ENCODE assay signal across 22 cellular contexts in genomic region chr9:87178353-87178752, GRCh38.
DNase-seq lines count a peak whose midpoint lies in the region; ATAC-seq and TF ChIP-seq lines count a peak whose summit lies in the region.
"Had no signal": no experiment of that assay in that cellular context is flagged by ENCODE, and none has a peak within 500 bp of the region (broad histone marks: within the 10 kb centered on the region; RNA-seq: fewer than 3 reads in every experiment).

No MANE protein-coding gene starts in this region.

- TF ChIP-seq POLR2A in heart left ventricle (IDR thresholded peaks at IDR 0.05), result no peak

- H3K27ac ChIP-seq in left ventricle myocardium inferior (replicated peaks) (peak overlapping the region; percentile 0), heart left ventricle (no peak overlapping the region)
- H3K27ac ChIP-seq: BLaER1, GM23248 had no signal

- H3K9me3 ChIP-seq in left ventricle myocardium inferior (replicated peaks) (peaks cover 17% of the 10 kb centered on the region), heart left ventricle (peaks cover 0 to 17% (median 0%) of the 10 kb centered on the region in 12 donors)
- H3K9me3 ChIP-seq: BLaER1 had no signal

- no peak for ATAC-seq in heart left ventricle
- ATAC-seq in GM18868 (IDR thresholded peaks at IDR 0.05; ENCODE audit: unreplicated experiment), result no peak
- no peak for ATAC-seq in HG03108 (IDR thresholded peaks at IDR 0.05; ENCODE audit: unreplicated experiment)
- ATAC-seq: HepG2 had no signal

- peaks cover 4% of the 10 kb centered on the region for H3K36me3 Mint-ChIP-seq in osteocyte (ENCODE audit: unreplicated experiment)
- H3K36me3 Mint-ChIP-seq: CD4-positive, CD25-positive, alpha-beta regulatory T cell had no signal

- no peak overlapping the region for H3K4me3 Mint-ChIP-seq in osteocyte (ENCODE audit: unreplicated experiment)
- H3K4me3 Mint-ChIP-seq: CD4-positive, CD25-positive, alpha-beta regulatory T cell had no signal

- H3K4me3 ChIP-seq in left ventricle myocardium inferior, result no peak overlapping the region
- H3K4me3 ChIP-seq in heart left ventricle, result no peak overlapping the region
- H3K4me3 ChIP-seq: BLaER1, GM23248 had no signal

- no peak for TF ChIP-seq CTCF in left ventricle myocardium inferior (IDR thresholded peaks at IDR 0.05; ENCODE audit: borderline replicate concordance)
- TF ChIP-seq CTCF in heart left ventricle (IDR thresholded peaks at IDR 0.05), result no peak
- TF ChIP-seq CTCF in osteocyte (IDR thresholded peaks at IDR 0.05), result no peak

- H3K4me1 Mint-ChIP-seq in osteocyte (ENCODE audit: unreplicated experiment), result peaks cover 50% of the 10 kb centered on the region
- H3K4me1 Mint-ChIP-seq: CD4-positive, CD25-positive, alpha-beta regulatory T cell had no signal

- no peaks in the 10 kb centered on the region for H3K27me3 Mint-ChIP-seq in osteocyte (ENCODE audit: unreplicated experiment)

- intact Hi-C loops in left ventricle myocardium inferior (cut with micrococcal nuclease) (no loop called here), heart left ventricle (cut with DNase I) (no loop called here)

- H3K4me1 ChIP-seq in left ventricle myocardium inferior (peaks cover 4% of the 10 kb centered on the region), heart left ventricle (peaks cover 0 to 4% (median 0%) of the 10 kb centered on the region in 12 donors)
- H3K4me1 ChIP-seq: BLaER1 had no signal

- H3K27me3 ChIP-seq in left ventricle myocardium inferior (ENCODE audit: low read depth), result no peaks in the 10 kb centered on the region
- no peaks in the 10 kb centered on the region for H3K27me3 ChIP-seq in heart left ventricle
- H3K27me3 ChIP-seq: BLaER1 had no signal

- DNase-seq in left ventricle myocardium inferior (no peak), heart left ventricle (no peak), fibroblast of the conjunctiva (ENCODE audit: low read depth) (peak; percentile 16), osteocyte (ENCODE audit: extremely low spot score, unreplicated experiment) (no peak)
- DNase-seq in activated CD4-positive, alpha-beta T cell treated with anti-CD3 and anti-CD28 coated beads, Interleukin-2, amount 50 U/mL, for 48 hours, result no peak
- DNase-seq: CD4-positive, CD25-positive, alpha-beta regulatory T cell; GM23248; H7; Kasumi-1; NCI-H1092 treated with DMSO at 0.1 percent for 48 hours; NCI-H1436; NCI-H187; NCI-H2081 treated with DMSO at 0.1 percent for 48 hours; NCI-H2171; NCI-H226; NCI-H510A; NCI-H69; RPMI8226 had no signal

- H3K36me3 ChIP-seq in left ventricle myocardium inferior (no peaks in the 10 kb centered on the region), heart left ventricle (no peaks in the 10 kb centered on the region)
- H3K36me3 ChIP-seq: BLaER1 had no signal

- peaks cover 11% of the 10 kb centered on the region for H3K9me3 Mint-ChIP-seq in osteocyte (ENCODE audit: unreplicated experiment)

- H3K27ac Mint-ChIP-seq in osteocyte (ENCODE audit: unreplicated experiment), result peak overlapping the region; percentile 83
- H3K27ac Mint-ChIP-seq: CD4-positive, CD25-positive, alpha-beta regulatory T cell had no signal
